ENCODE assay signal across 8 cellular contexts in genomic region chr6:143061597-143062385, GRCh38. TPM values are rescaled to one million over a fixed set of nuclear protein-coding genes. Genes with fewer than 3 reads are reported as not detected.
A peak's percentile ranks its signal among the peaks of the same experiment; 100 is the strongest.
DNase-seq lines count a peak whose midpoint lies in the region; ATAC-seq and TF ChIP-seq lines count a peak whose summit lies in the region.

No MANE protein-coding gene starts in this region.

- intact Hi-C loops in body of pancreas (cut with DNase I): no loop called here
- intact Hi-C loops in lower lobe of right lung (cut with DNase I): no loop called here
- intact Hi-C loops in vagina (cut with DNase I): no loop called here

- peak; percentile 10 for DNase-seq in GF-D8 (lab: John Stamatoyannopoulos, UW)
- no peak for DNase-seq in body of pancreas
- no peak for DNase-seq in lower lobe of right lung
- no peak for DNase-seq in vagina (ENCODE audit: extremely low spot score in 2 of 2)
- DNase-seq in stimulated activated naive CD4-positive, alpha-beta T cell (lab: John Stamatoyannopoulos, UW): no peak
- DNase-seq in islet precursor cell: no peak

- H3K4me3 ChIP-seq in body of pancreas (no peak overlapping the region), lower lobe of right lung (peak overlapping the region; percentile 75), vagina (peak overlapping the region in 1 of 2 donors; percentile 93)

- TF ChIP-seq POLR2A in body of pancreas (IDR thresholded peaks at IDR 0.05): no peak
- TF ChIP-seq POLR2A in vagina (IDR thresholded peaks at IDR 0.05): no peak

- ATAC-seq in HG03457 (IDR thresholded peaks at IDR 0.05; ENCODE audit: unreplicated experiment) (peak; percentile 6), body of pancreas (no peak), lower lobe of right lung (peak in 1 of 2 donors; percentile 2), HG03571 (IDR thresholded peaks at IDR 0.05; ENCODE audit: unreplicated experiment) (no peak)

- H3K27ac ChIP-seq in body of pancreas: peak overlapping the region; percentile 95 to 97 (median 95)
- no peak overlapping the region for H3K27ac ChIP-seq in lower lobe of right lung
- peak overlapping the region; percentile 86 for H3K27ac ChIP-seq in vagina

- H3K4me1 ChIP-seq in body of pancreas (peaks cover 13% of the 10 kb centered on the region), lower lobe of right lung (peaks cover 16% of the 10 kb centered on the region), vagina (peaks cover 22% of the 10 kb centered on the region)

- no peaks in the 10 kb centered on the region for H3K9me3 ChIP-seq in body of pancreas
- no peaks in the 10 kb centered on the region for H3K9me3 ChIP-seq in lower lobe of right lung
- H3K9me3 ChIP-seq in vagina: no peaks in the 10 kb centered on the region

- no peaks in the 10 kb centered on the region for H3K27me3 ChIP-seq in body of pancreas
- H3K27me3 ChIP-seq in lower lobe of right lung (ENCODE audit: low read depth): no peaks in the 10 kb centered on the region
- H3K27me3 ChIP-seq in vagina: no peaks in the 10 kb centered on the region

- TF ChIP-seq CTCF in body of pancreas (IDR thresholded peaks at IDR 0.05): no peak
- no peak for TF ChIP-seq CTCF in lower lobe of right lung (IDR thresholded peaks at IDR 0.05)
- TF ChIP-seq CTCF in vagina (IDR thresholded peaks at IDR 0.05): no peak

- WGBS in body of pancreas, 2 donors: 34 to 40% methylated on average over 3 of the region's 3 CpGs

- H3K36me3 ChIP-seq in body of pancreas (replicated peaks in 1 of 2; ENCODE audit: insufficient read depth in 1 of 2, low read depth in 2 of 2) (no peaks in the 10 kb centered on the region), lower lobe of right lung (no peaks in the 10 kb centered on the region), vagina (no peaks in the 10 kb centered on the region)

RNA-seq across cellular contexts. Expression of gene AIG1, which starts 1.1 kb away (rescaled TPM):
- total RNA-seq in body of pancreas (10 to 100 TPM; 11.9 to 13.5 TPM), lower lobe of right lung (29.6 TPM), vagina (22.3 TPM)
